Comparison of ENCODE assay signal across 9 cellular contexts in genomic region chr12:122661246-122661645, GRCh38. TPM values are rescaled to one million over a fixed set of nuclear protein-coding genes. Genes with fewer than 3 reads are reported as not detected.
"Had no signal": no experiment of that assay in that cellular context is flagged by ENCODE, and none has a peak within 500 bp of the region (broad histone marks: within the 10 kb centered on the region; RNA-seq: fewer than 3 reads in every experiment).

No MANE protein-coding gene starts in this region.

- H3K9me3 Mint-ChIP-seq: HFFc6, IgD-negative memory B cell had no signal

- DNase-seq: GM23248, H7, HFFc6, KBM-7 had no signal

- H3K9ac ChIP-seq: GM23248 had no signal

- FAIRE-seq: HepG2 had no signal

- H3K4me3 Mint-ChIP-seq: HFFc6, IgD-negative memory B cell had no signal

- H2AFZ ChIP-seq: GM23248 had no signal

- H3K27ac Mint-ChIP-seq: HFFc6, IgD-negative memory B cell had no signal

- H3K4me1 Mint-ChIP-seq: IgD-negative memory B cell had no signal

- H3K27me3 Mint-ChIP-seq: IgD-negative memory B cell had no signal

- H3K4me3 ChIP-seq: GM23248 had no signal

- H3K27ac ChIP-seq: GM23248, HL-60 had no signal

RNA-seq across cellular contexts. Expression of gene HCAR2, which starts 41.9 kb away (rescaled TPM):
- total RNA-seq: GM23248, H7, HFFc6, HT1080 had no signal
- polyA plus RNA-seq: GM23248, IgD-negative memory B cell had no signal

RNA-seq across cellular contexts. Expression of gene HCAR3, which starts 55.4 kb away (rescaled TPM):
- total RNA-seq: GM23248, H4, H7, HFFc6, HT1080 had no signal
- polyA plus RNA-seq: GM23248, IgD-negative memory B cell had no signal
